ENCODE assay signal across 7 cellular contexts in genomic region chr16:8873866-8874195, GRCh38. TPM values are rescaled to one million over a fixed set of nuclear protein-coding genes. Genes with fewer than 3 reads are reported as not detected.
"Had no signal": no experiment of that assay in that cellular context is flagged by ENCODE, and none has a peak within 500 bp of the region (broad histone marks: within the 10 kb centered on the region; RNA-seq: fewer than 3 reads in every experiment).

No MANE protein-coding gene starts in this region.

RNA-seq across cellular contexts. Expression of gene LITAFD, which starts 8.3 kb away (rescaled TPM):
- total RNA-seq: GM23248, H4, H7, HFFc6, HT1080, IMR-90, K562 had no signal
- polyA plus RNA-seq: GM23248, IMR-90, K562 had no signal
